ENCODE assay signal across 15 cellular contexts in genomic region chr6:15423286-15423957, GRCh38.
DNase-seq lines count a peak whose midpoint lies in the region; ATAC-seq and TF ChIP-seq lines count a peak whose summit lies in the region.
"Had no signal": no experiment of that assay in that cellular context is flagged by ENCODE, and none has a peak within 500 bp of the region (broad histone marks: within the 10 kb centered on the region; RNA-seq: fewer than 3 reads in every experiment).

No MANE protein-coding gene starts in this region.

- H3K4me3 ChIP-seq in endodermal cell (ENCODE audit: low read length): no peak overlapping the region
- no peak overlapping the region for H3K4me3 ChIP-seq in gastrocnemius medialis
- H3K4me3 ChIP-seq in lower leg skin (ENCODE audit: low read depth, poor library complexity, severe bottlenecking): no peak overlapping the region
- H3K4me3 ChIP-seq: HAP-1, PC-9 had no signal

- WGBS in endodermal cell (ENCODE audit: insufficient coverage in 1 of 2, insufficient read length in 1 of 2), 2 experiments: 90 to 92% methylated on average over 6 to 7 of the region's 7 CpGs
- 85 to 91% methylated on average over 7 of the region's 7 CpGs for WGBS in lower leg skin, 2 donors

- peaks cover 17% of the 10 kb centered on the region for H3K9me3 ChIP-seq in endodermal cell (ENCODE audit: control insufficient read depth, low read length)
- H3K9me3 ChIP-seq in gastrocnemius medialis: peaks cover 0 to 12% (median 0%) of the 10 kb centered on the region in 3 donors

- H3K4me1 ChIP-seq in endodermal cell (ENCODE audit: control insufficient read depth, insufficient read depth, low read length): peaks cover 13% of the 10 kb centered on the region
- H3K4me1 ChIP-seq in gastrocnemius medialis: peaks cover 50 to 60% of the 10 kb centered on the region in 2 donors

- H3K27ac ChIP-seq in endodermal cell (ENCODE audit: low read depth, low read length) (no peak overlapping the region), gastrocnemius medialis (peak overlapping the region; percentile 25 to 82 (median 73))
- H3K27ac ChIP-seq: PC-9 had no signal

- in situ Hi-C loops in gastrocnemius medialis (cut with MboI; ENCODE audit: low sequenced_read_pairs in 4 of 4): no loop called here

- H3K27ac Mint-ChIP-seq in activated T-cell treated with anti-CD3 and anti-CD28 coated beads, Interleukin-2, amount 50 U/mL, for 72 hours: peak overlapping the region; percentile 18
- H3K27ac Mint-ChIP-seq in endodermal cell: no peak overlapping the region
- H3K27ac Mint-ChIP-seq in Calu3 (ENCODE audit: unreplicated experiment): no peak overlapping the region
- H3K27ac Mint-ChIP-seq: mesothelial cell of epicardium had no signal

- H3K36me3 ChIP-seq in endodermal cell (ENCODE audit: control insufficient read depth, insufficient read depth, low read length): peaks cover 28% of the 10 kb centered on the region
- H3K36me3 ChIP-seq in gastrocnemius medialis: peaks cover 0 to 8% of the 10 kb centered on the region in 2 donors
- H3K36me3 ChIP-seq: HAP-1 had no signal

- H3K9ac ChIP-seq in endodermal cell (ENCODE audit: extremely low read depth, low read length, poor library complexity, severe bottlenecking): no peak overlapping the region

- peaks cover 0 to 3% of the 10 kb centered on the region in 2 donors for H3K9me3 Mint-ChIP-seq in activated T-cell treated with anti-CD3 and anti-CD28 coated beads, Interleukin-2, amount 50 U/mL, for 72 hours
- H3K9me3 Mint-ChIP-seq in endodermal cell: peaks cover 19% of the 10 kb centered on the region
- peaks cover 3% of the 10 kb centered on the region for H3K9me3 Mint-ChIP-seq in Calu3 (ENCODE audit: low read depth, unreplicated experiment)

- CTCF ChIA-PET in Calu3 (lab: Charles Lee): no interaction called here

- TF ChIP-seq POLR2A in gastrocnemius medialis (IDR thresholded peaks at IDR 0.05) (no peak), lower leg skin (IDR thresholded peaks at IDR 0.05) (no peak)

- H3K4me3 Mint-ChIP-seq in activated T-cell treated with anti-CD3 and anti-CD28 coated beads, Interleukin-2, amount 50 U/mL, for 72 hours: peak overlapping the region in 1 of 2 donors; percentile 4
- H3K4me3 Mint-ChIP-seq in endodermal cell: no peak overlapping the region
- no peak overlapping the region for H3K4me3 Mint-ChIP-seq in Calu3 (ENCODE audit: low read depth, unreplicated experiment)
- H3K4me3 Mint-ChIP-seq: mesothelial cell of epicardium had no signal

- peaks cover 84% of the 10 kb centered on the region for H3K4me1 Mint-ChIP-seq in activated T-cell treated with anti-CD3 and anti-CD28 coated beads, Interleukin-2, amount 50 U/mL, for 72 hours (ENCODE audit: low read depth)
- H3K4me1 Mint-ChIP-seq in endodermal cell: peaks cover 55% of the 10 kb centered on the region
- H3K4me1 Mint-ChIP-seq in Calu3 (ENCODE audit: low read depth, unreplicated experiment): peaks cover 8% of the 10 kb centered on the region

- TF ChIP-seq CTCF in endodermal cell (conservative IDR thresholded peaks at IDR 0.05) (no peak), gastrocnemius medialis (IDR thresholded peaks at IDR 0.05 in 4 of 5, conservative IDR thresholded peaks at IDR 0.05 in 1 of 5) (no peak), Calu3 (IDR thresholded peaks at IDR 0.05; ENCODE audit: unreplicated experiment) (no peak), lower leg skin (IDR thresholded peaks at IDR 0.05) (no peak)

- H3K36me3 Mint-ChIP-seq in activated T-cell treated with anti-CD3 and anti-CD28 coated beads, Interleukin-2, amount 50 U/mL, for 72 hours (ENCODE audit: insufficient read depth in 2 of 2): peaks cover 18 to 43% of the 10 kb centered on the region in 2 donors
- peaks cover 26% of the 10 kb centered on the region for H3K36me3 Mint-ChIP-seq in endodermal cell (ENCODE audit: low read depth)
- peaks cover 4% of the 10 kb centered on the region for H3K36me3 Mint-ChIP-seq in Calu3 (ENCODE audit: insufficient read depth, unreplicated experiment)

- BruUV-seq in Calu3 (replicated peaks; lab: Mats Ljungman, UMichigan): no TSS peak

- intact Hi-C loops in gastrocnemius medialis (cut with DNase I; ENCODE audit: low total_unique reads): no loop called here
- intact Hi-C loops in Calu3 (cut with micrococcal nuclease; ENCODE audit: unreplicated experiment): no loop called here
- intact Hi-C loops in lower leg skin (cut with DNase I; ENCODE audit: low total_unique reads): no loop called here

- no peaks in the 10 kb centered on the region for H3K27me3 Mint-ChIP-seq in activated T-cell treated with anti-CD3 and anti-CD28 coated beads, Interleukin-2, amount 50 U/mL, for 72 hours (ENCODE audit: low read depth)
- no peaks in the 10 kb centered on the region for H3K27me3 Mint-ChIP-seq in endodermal cell (ENCODE audit: insufficient read depth)
- no peaks in the 10 kb centered on the region for H3K27me3 Mint-ChIP-seq in Calu3 (ENCODE audit: unreplicated experiment)

- no peak for ATAC-seq in activated T-cell treated with anti-CD3 and anti-CD28 coated beads, Interleukin-2, amount 50 U/mL, for 72 hours (replicated peaks in 1 of 2)
- ATAC-seq in gastrocnemius medialis: peak; percentile 84 to 87

- DNase-seq in activated T-cell treated with anti-CD3 and anti-CD28 coated beads, Interleukin-2, amount 50 U/mL, for 72 hours: no peak
- no peak for DNase-seq in activated T-cell treated with anti-CD3 and anti-CD28 coated beads, Interleukin-2, amount 50 U/mL, for 1 hour
- DNase-seq in MV-4-11 (lab: John Stamatoyannopoulos, UW) (peak; percentile 55), endodermal cell (peak; percentile 33), gastrocnemius medialis (peak in 1 of 2 donors; percentile 32), Calu3 (no peak), lower leg skin (ENCODE audit: low spot score in 2 of 2) (no peak)
- no peak for DNase-seq in NK-92 treated with Interleukin-12 subunit alpha and Interleukin-12 subunit beta, amount 100 ng/mL, for 24 hours (lab: John Stamatoyannopoulos, UW)
- DNase-seq: activated gamma-delta T cell, DMS 273 treated with DMSO at 0.1 percent for 48 hours, NCI-H146, NCI-H446 treated with DMSO at 0.1 percent for 48 hours had no signal

- no peaks in the 10 kb centered on the region for H3K27me3 ChIP-seq in endodermal cell (ENCODE audit: control insufficient read depth, insufficient read depth, low read length, poor library complexity, severe bottlenecking)
- H3K27me3 ChIP-seq in gastrocnemius medialis: no peaks in the 10 kb centered on the region

Comparison
In these comparisons a context has a peak if more than half of its experiments do, and no peak if none do; other contexts are left out.
1. ATAC-seq: peak in gastrocnemius medialis (2 of 2); none in activated T-cell treated with anti-CD3 and anti-CD28 coated beads, Interleukin-2, amount 50 U/mL, for 72 hours (0 of 2).
2. DNase-seq: peak in MV-4-11 (single experiment) and endodermal cell (single experiment); none in activated T-cell treated with anti-CD3 and anti-CD28 coated beads, Interleukin-2, amount 50 U/mL, for 72 hours (0 of 2), activated T-cell treated with anti-CD3 and anti-CD28 coated beads, Interleukin-2, amount 50 U/mL, for 1 hour (single experiment), Calu3 (single experiment), NK-92 treated with Interleukin-12 subunit alpha and Interleukin-12 subunit beta, amount 100 ng/mL, for 24 hours (single experiment) and lower leg skin (0 of 2).